ENCODE assay signal across 1 cellular context in the genomic region with DNA sequence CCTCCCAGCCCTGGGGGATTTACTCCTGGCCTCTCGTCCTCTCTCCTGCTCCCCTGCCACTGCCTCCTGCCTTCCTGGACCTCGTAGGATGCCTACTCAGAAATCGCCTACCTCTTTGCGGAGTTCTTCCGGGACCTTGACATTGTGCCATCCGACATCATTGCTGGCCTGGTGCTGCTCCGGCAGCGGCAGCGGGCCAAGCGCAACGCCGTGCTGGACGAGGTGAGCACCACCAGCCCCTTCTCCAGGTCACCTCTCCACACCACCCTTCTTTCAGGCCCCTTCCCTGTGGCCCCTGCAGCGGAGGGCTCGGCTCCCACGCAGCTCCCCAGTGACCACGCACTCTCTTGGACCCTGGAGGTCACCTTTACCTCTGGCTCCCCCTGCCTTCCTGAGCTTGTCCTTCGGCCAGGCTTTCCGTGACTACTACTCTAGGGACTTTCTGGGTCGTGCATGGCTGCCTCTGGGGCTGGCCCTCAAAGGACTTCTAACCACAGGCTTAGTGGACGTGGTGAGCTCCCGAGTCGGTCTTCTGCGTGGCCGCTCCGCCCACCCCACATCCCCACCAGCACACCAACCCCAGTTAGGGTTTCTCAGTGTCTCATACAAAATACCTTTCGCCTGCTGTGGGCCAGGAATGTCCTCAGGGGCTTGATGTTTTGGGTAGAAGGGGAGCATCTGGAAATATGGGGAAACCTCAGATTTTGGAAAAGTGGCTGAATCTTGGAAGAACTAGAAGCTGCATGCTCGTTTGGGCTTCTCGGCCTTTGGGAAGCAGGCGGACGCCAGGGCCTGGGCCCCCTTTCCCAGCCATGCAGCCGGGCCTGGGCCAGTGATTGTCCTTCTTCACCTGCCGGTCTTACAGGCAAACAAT.
TF ChIP-seq lines count a peak whose summit lies in the region.

No MANE protein-coding gene starts in this region.

TF ChIP-seq in HCT116, 20 proteins besides CTCF, POLR2A, EP300 and RAD21 (continued from another document):
- TF ChIP-seq TCF7L2 (IDR thresholded peaks at IDR 0.05; ENCODE audit: borderline replicate concordance, extremely low read depth, insufficient read depth, insufficient read length): no peak
- no peak for TF ChIP-seq JUND (IDR thresholded peaks at IDR 0.05)
- TF ChIP-seq SRF (IDR thresholded peaks at IDR 0.05; ENCODE audit: low read depth): no peak
- no peak for TF ChIP-seq EGR1 (IDR thresholded peaks at IDR 0.05; ENCODE audit: low read depth)
- TF ChIP-seq SIN3A (IDR thresholded peaks at IDR 0.05; ENCODE audit: low read depth): no peak
